1 cellular context compared by ENCODE assay signal in genomic region chr1:111507411-111508201, GRCh38.
TF ChIP-seq lines count a peak whose summit lies in the region.

No MANE protein-coding gene starts in this region.

TF ChIP-seq in HepG2, 621 proteins besides CTCF, POLR2A, EP300 and RAD21 (continues in another document):
- TF ChIP-seq ZKSCAN1 (IDR thresholded peaks at IDR 0.05; ENCODE audit: low read length) (no peak), MXD4 (CRISPR knock-in tag; IDR thresholded peaks at IDR 0.05) (peak; percentile 57; the same call in 1 of the 2 replicates), FOXO1 (CRISPR knock-in tag; IDR thresholded peaks at IDR 0.05) (no peak), NRL (CRISPR knock-in tag; IDR thresholded peaks at IDR 0.05; ENCODE audit: borderline replicate concordance) (no peak), ZNF83 (CRISPR knock-in tag; IDR thresholded peaks at IDR 0.05; ENCODE audit: borderline replicate concordance) (no peak), SUZ12 (IDR thresholded peaks at IDR 0.05; ENCODE audit: low read depth, low read length) (no peak), PHF21A (CRISPR knock-in tag; IDR thresholded peaks at IDR 0.05) (peak; percentile 55; the same call in 1 of the 2 replicates), CHD2 (IDR thresholded peaks at IDR 0.05; ENCODE audit: low read depth, low read length) (no peak), ZSCAN25 (CRISPR knock-in tag; IDR thresholded peaks at IDR 0.05) (no peak; the same call in 1 of the 2 replicates), POLR2AphosphoS5 (IDR thresholded peaks at IDR 0.05; ENCODE audit: low read depth, low read length) (no peak), MATR3 (CRISPR knock-in tag; IDR thresholded peaks at IDR 0.05) (no peak), KIAA2018 (CRISPR knock-in tag; IDR thresholded peaks at IDR 0.05; ENCODE audit: borderline replicate concordance) (no peak), GATAD1 (CRISPR knock-in tag; IDR thresholded peaks at IDR 0.05) (no peak; the same call in 1 of the 2 replicates), ZNF549 (CRISPR knock-in tag; IDR thresholded peaks at IDR 0.05) (no peak), SNAPC2 (CRISPR knock-in tag; IDR thresholded peaks at IDR 0.05) (no peak), MTF2 (CRISPR knock-in tag; IDR thresholded peaks at IDR 0.05; ENCODE audit: borderline replicate concordance) (no peak), SIX1 (CRISPR knock-in tag; IDR thresholded peaks at IDR 0.05; ENCODE audit: borderline replicate concordance) (no peak), ZNF33A (CRISPR knock-in tag; IDR thresholded peaks at IDR 0.05; ENCODE audit: borderline replicate concordance) (no peak), ZNF562 (CRISPR knock-in tag; IDR thresholded peaks at IDR 0.05; ENCODE audit: borderline replicate concordance) (no peak), ZNF678 (CRISPR knock-in tag; IDR thresholded peaks at IDR 0.05) (no peak), ZNF777 (CRISPR knock-in tag; IDR thresholded peaks at IDR 0.05) (no peak), USF2 (IDR thresholded peaks at IDR 0.05; ENCODE audit: low read depth, low read length) (no peak), USF2 (CRISPR knock-in tag; IDR thresholded peaks at IDR 0.05; ENCODE audit: borderline replicate concordance) (no peak), ZNF382 (CRISPR knock-in tag; IDR thresholded peaks at IDR 0.05; ENCODE audit: borderline replicate concordance) (no peak), HBP1 (CRISPR knock-in tag; IDR thresholded peaks at IDR 0.05; ENCODE audit: low read depth) (0 out of 2 replicates have a peak, but pooled peaks have one; percentile 13), RXRB (CRISPR knock-in tag; IDR thresholded peaks at IDR 0.05; ENCODE audit: borderline replicate concordance) (no peak; the same call in 1 of the 2 replicates), BORCS8-MEF2B (CRISPR knock-in tag; IDR thresholded peaks at IDR 0.05) (peak; percentile 38; the same call in 1 of the 2 replicates), ZNF296 (CRISPR knock-in tag; conservative IDR thresholded peaks at IDR 0.05) (no peak), ASH2L (IDR thresholded peaks at IDR 0.05; ENCODE audit: insufficient read length, low read depth, low read length) (peak; percentile 63), ZMYM3 (CRISPR knock-in tag; IDR thresholded peaks at IDR 0.05) (peak; percentile 60), ZNF292 (CRISPR knock-in tag; IDR thresholded peaks at IDR 0.05; ENCODE audit: borderline replicate concordance, low read depth) (peak; percentile 90), ZNF510 (CRISPR knock-in tag; IDR thresholded peaks at IDR 0.05; ENCODE audit: low read depth) (no peak), ZNF354B (CRISPR knock-in tag; IDR thresholded peaks at IDR 0.05) (no peak), ZNF264 (CRISPR knock-in tag; IDR thresholded peaks at IDR 0.05) (no peak), LCORL (IDR thresholded peaks at IDR 0.05) (no peak), LCORL (CRISPR knock-in tag; IDR thresholded peaks at IDR 0.05) (no peak; the same call in 1 of the 2 replicates)
- TF ChIP-seq, protein P1, sequence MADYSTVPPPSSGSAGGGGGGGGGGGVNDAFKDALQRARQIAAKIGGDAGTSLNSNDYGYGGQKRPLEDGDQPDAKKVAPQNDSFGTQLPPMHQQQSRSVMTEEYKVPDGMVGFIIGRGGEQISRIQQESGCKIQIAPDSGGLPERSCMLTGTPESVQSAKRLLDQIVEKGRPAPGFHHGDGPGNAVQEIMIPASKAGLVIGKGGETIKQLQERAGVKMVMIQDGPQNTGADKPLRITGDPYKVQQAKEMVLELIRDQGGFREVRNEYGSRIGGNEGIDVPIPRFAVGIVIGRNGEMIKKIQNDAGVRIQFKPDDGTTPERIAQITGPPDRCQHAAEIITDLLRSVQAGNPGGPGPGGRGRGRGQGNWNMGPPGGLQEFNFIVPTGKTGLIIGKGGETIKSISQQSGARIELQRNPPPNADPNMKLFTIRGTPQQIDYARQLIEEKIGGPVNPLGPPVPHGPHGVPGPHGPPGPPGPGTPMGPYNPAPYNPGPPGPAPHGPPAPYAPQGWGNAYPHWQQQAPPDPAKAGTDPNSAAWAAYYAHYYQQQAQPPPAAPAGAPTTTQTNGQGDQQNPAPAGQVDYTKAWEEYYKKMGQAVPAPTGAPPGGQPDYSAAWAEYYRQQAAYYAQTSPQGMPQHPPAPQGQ (CRISPR knock-in tag; IDR thresholded peaks at IDR 0.05; ENCODE audit: borderline replicate concordance), result no peak
- TF ChIP-seq, protein P2, sequence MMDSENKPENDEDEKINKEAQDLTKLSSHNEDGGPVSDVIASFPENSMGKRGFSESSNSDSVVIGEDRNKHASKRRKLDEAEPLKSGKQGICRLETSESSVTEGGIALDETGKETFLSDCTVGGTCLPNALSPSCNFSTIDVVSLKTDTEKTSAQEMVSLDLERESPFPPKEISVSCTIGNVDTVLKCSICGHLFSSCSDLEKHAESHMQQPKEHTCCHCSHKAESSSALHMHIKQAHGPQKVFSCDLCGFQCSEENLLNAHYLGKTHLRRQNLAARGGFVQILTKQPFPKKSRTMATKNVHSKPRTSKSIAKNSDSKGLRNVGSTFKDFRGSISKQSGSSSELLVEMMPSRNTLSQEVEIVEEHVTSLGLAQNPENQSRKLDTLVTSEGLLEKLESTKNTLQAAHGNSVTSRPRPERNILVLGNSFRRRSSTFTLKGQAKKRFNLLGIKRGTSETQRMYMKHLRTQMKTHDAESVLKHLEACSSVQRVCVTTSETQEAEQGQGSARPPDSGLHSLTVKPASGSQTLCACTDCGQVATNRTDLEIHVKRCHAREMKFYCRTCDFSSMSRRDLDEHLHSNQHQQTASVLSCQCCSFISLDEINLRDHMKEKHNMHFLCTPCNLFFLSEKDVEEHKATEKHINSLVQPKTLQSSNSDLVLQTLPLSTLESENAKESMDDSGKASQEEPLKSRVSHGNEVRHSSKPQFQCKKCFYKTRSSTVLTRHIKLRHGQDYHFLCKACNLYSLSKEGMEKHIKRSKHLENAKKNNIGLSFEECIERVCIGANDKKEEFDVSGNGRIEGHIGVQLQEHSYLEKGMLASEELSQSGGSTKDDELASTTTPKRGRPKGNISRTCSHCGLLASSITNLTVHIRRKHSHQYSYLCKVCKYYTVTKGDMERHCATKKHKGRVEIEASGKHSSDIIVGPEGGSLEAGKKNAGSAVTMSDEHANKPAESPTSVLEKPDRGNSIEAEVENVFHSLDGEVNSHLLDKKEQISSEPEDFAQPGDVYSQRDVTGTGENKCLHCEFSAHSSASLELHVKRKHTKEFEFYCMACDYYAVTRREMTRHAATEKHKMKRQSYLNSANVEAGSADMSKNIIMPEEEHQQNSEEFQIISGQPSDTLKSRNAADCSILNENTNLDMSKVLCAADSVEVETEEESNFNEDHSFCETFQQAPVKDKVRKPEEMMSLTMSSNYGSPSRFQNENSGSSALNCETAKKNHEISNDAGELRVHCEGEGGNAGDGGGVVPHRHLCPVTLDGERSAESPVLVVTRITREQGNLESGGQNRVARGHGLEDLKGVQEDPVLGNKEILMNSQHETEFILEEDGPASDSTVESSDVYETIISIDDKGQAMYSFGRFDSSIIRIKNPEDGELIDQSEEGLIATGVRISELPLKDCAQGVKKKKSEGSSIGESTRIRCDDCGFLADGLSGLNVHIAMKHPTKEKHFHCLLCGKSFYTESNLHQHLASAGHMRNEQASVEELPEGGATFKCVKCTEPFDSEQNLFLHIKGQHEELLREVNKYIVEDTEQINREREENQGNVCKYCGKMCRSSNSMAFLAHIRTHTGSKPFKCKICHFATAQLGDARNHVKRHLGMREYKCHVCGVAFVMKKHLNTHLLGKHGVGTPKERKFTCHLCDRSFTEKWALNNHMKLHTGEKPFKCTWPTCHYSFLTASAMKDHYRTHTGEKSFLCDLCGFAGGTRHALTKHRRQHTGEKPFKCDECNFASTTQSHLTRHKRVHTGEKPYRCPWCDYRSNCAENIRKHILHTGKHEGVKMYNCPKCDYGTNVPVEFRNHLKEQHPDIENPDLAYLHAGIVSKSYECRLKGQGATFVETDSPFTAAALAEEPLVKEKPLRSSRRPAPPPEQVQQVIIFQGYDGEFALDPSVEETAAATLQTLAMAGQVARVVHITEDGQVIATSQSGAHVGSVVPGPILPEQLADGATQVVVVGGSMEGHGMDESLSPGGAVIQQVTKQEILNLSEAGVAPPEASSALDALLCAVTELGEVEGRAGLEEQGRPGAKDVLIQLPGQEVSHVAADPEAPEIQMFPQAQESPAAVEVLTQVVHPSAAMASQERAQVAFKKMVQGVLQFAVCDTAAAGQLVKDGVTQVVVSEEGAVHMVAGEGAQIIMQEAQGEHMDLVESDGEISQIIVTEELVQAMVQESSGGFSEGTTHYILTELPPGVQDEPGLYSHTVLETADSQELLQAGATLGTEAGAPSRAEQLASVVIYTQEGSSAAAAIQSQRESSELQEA (CRISPR knock-in tag; IDR thresholded peaks at IDR 0.05; ENCODE audit: not compliant biosample characterization), result peak; percentile 52
